ENCODE assay signal across 3 cellular contexts in the genomic region with DNA sequence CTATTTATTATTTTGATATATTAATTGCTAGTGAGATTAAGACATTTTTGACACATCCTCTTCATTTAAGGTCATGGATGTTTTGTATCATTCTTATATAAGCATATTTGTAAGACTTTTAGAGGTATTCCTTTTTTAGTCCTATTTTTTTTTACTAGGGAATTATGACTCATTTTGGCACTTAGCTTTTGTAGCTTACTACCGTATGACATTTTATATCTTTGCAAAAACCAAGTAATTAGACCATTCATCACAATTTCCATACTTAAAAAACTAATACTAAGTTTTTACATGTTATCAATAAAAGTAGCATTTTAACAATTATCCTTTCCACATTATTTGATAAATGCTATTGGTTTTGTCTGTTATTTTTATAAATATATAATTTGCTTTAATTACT.
TF ChIP-seq lines count a peak whose summit lies in the region.

No MANE protein-coding gene starts in this region.

TF ChIP-seq in SK-N-SH, 30 proteins besides CTCF, POLR2A, EP300 and RAD21:
- TF ChIP-seq RFX5 (IDR thresholded peaks at IDR 0.05; ENCODE audit: low read length) (no peak), GABPA (IDR thresholded peaks at IDR 0.05; ENCODE audit: low read depth) (no peak), FOXJ3 (CRISPR knock-in tag; IDR thresholded peaks at IDR 0.05) (no peak), CHD2 (IDR thresholded peaks at IDR 0.05; ENCODE audit: low read length, partially characterized antibody) (no peak), YY1 (IDR thresholded peaks at IDR 0.05; ENCODE audit: low read depth) (no peak), POLR2AphosphoS5 (IDR thresholded peaks at IDR 0.05; ENCODE audit: low read depth, low read length) (no peak)

TF ChIP-seq in SK-N-SH treated with all-trans-retinoic acid at 6 μM for 48 hours, 23 proteins besides CTCF, POLR2A, EP300 and RAD21:
- TF ChIP-seq TCF4 (CRISPR knock-in tag; IDR thresholded peaks at IDR 0.05; ENCODE audit: borderline replicate concordance) (no peak), ZNF70 (CRISPR knock-in tag; IDR thresholded peaks at IDR 0.05) (no peak), TOX (CRISPR knock-in tag; IDR thresholded peaks at IDR 0.05; ENCODE audit: borderline replicate concordance) (no peak), ZC3H10 (CRISPR knock-in tag; IDR thresholded peaks at IDR 0.05) (no peak), ZNF565 (CRISPR knock-in tag; conservative IDR thresholded peaks at IDR 0.05; ENCODE audit: low read depth) (no peak), PPARA (CRISPR knock-in tag; IDR thresholded peaks at IDR 0.05; ENCODE audit: borderline replicate concordance) (no peak), ZFP3 (CRISPR knock-in tag; IDR thresholded peaks at IDR 0.05) (no peak)
- TF ChIP-seq, protein P1, sequence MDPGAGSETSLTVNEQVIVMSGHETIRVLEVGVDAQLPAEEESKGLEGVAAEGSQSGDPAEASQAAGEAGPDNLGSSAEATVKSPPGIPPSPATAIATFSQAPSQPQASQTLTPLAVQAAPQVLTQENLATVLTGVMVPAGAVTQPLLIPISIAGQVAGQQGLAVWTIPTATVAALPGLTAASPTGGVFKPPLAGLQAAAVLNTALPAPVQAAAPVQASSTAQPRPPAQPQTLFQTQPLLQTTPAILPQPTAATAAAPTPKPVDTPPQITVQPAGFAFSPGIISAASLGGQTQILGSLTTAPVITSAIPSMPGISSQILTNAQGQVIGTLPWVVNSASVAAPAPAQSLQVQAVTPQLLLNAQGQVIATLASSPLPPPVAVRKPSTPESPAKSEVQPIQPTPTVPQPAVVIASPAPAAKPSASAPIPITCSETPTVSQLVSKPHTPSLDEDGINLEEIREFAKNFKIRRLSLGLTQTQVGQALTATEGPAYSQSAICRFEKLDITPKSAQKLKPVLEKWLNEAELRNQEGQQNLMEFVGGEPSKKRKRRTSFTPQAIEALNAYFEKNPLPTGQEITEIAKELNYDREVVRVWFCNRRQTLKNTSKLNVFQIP (CRISPR knock-in tag; IDR thresholded peaks at IDR 0.05; ENCODE audit: borderline replicate concordance, low read depth): no peak

TF ChIP-seq in GM12878, 131 proteins besides CTCF, POLR2A, EP300 and RAD21:
- TF ChIP-seq POLR2AphosphoS5 (IDR thresholded peaks at IDR 0.05; ENCODE audit: low read length): no peak
- TF ChIP-seq, protein P2, sequence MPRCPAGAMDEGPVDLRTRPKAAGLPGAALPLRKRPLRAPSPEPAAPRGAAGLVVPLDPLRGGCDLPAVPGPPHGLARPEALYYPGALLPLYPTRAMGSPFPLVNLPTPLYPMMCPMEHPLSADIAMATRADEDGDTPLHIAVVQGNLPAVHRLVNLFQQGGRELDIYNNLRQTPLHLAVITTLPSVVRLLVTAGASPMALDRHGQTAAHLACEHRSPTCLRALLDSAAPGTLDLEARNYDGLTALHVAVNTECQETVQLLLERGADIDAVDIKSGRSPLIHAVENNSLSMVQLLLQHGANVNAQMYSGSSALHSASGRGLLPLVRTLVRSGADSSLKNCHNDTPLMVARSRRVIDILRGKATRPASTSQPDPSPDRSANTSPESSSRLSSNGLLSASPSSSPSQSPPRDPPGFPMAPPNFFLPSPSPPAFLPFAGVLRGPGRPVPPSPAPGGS (IDR thresholded peaks at IDR 0.05; ENCODE audit: borderline replicate concordance, insufficient read depth, low read depth, low read length, poor library complexity, severe bottlenecking): no peak
- no peak for TF ChIP-seq RCOR1 (conservative IDR thresholded peaks at IDR 0.05; ENCODE audit: low read depth, low read length)
- TF ChIP-seq, protein P3, sequence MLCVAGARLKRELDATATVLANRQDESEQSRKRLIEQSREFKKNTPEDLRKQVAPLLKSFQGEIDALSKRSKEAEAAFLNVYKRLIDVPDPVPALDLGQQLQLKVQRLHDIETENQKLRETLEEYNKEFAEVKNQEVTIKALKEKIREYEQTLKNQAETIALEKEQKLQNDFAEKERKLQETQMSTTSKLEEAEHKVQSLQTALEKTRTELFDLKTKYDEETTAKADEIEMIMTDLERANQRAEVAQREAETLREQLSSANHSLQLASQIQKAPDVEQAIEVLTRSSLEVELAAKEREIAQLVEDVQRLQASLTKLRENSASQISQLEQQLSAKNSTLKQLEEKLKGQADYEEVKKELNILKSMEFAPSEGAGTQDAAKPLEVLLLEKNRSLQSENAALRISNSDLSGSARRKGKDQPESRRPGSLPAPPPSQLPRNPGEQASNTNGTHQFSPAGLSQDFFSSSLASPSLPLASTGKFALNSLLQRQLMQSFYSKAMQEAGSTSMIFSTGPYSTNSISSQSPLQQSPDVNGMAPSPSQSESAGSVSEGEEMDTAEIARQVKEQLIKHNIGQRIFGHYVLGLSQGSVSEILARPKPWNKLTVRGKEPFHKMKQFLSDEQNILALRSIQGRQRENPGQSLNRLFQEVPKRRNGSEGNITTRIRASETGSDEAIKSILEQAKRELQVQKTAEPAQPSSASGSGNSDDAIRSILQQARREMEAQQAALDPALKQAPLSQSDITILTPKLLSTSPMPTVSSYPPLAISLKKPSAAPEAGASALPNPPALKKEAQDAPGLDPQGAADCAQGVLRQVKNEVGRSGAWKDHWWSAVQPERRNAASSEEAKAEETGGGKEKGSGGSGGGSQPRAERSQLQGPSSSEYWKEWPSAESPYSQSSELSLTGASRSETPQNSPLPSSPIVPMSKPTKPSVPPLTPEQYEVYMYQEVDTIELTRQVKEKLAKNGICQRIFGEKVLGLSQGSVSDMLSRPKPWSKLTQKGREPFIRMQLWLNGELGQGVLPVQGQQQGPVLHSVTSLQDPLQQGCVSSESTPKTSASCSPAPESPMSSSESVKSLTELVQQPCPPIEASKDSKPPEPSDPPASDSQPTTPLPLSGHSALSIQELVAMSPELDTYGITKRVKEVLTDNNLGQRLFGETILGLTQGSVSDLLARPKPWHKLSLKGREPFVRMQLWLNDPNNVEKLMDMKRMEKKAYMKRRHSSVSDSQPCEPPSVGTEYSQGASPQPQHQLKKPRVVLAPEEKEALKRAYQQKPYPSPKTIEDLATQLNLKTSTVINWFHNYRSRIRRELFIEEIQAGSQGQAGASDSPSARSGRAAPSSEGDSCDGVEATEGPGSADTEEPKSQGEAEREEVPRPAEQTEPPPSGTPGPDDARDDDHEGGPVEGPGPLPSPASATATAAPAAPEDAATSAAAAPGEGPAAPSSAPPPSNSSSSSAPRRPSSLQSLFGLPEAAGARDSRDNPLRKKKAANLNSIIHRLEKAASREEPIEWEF (IDR thresholded peaks at IDR 0.05; ENCODE audit: insufficient replicate concordance, low read depth, low read length): no peak
- TF ChIP-seq HDGF (IDR thresholded peaks at IDR 0.05): no peak
- TF ChIP-seq YY1 (IDR thresholded peaks at IDR 0.05; ENCODE audit: low read depth, low read length): no peak
TF ChIP-seq in GM12878: peak in this region for 0.
